Comparison of ENCODE assay signal across 9 cellular contexts in the genomic region with DNA sequence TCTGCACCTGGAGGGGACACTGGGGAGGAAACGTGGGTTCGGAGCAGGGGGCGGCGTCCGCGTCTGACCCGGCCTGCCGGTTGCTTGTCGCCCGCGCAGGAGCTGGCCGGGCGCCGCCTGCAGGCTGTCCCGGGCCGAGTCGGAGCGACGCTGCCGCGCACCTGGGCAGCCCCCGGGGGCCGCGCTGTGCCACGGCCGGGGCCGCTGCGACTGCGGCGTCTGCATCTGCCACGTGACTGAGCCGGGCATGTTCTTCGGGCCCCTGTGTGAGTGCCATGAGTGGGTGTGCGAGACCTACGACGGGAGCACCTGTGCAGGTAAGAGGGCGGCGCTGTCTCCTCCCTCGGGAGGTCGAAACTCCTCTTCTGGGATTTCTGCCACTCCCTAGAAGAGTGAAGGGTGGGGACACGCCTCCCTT. TPM values are rescaled to one million over a fixed set of nuclear protein-coding genes. Genes with fewer than 3 reads are reported as not detected.
DNase-seq lines count a peak whose midpoint lies in the region; ATAC-seq, FAIRE-seq and TF ChIP-seq lines count a peak whose summit lies in the region.
"Had no signal": no experiment of that assay in that cellular context is flagged by ENCODE, and none has a peak within 500 bp of the region (broad histone marks: within the 10 kb centered on the region; RNA-seq: fewer than 3 reads in every experiment).

No MANE protein-coding gene starts in this region.

- peak; percentile 40 for ATAC-seq in HG02588 (IDR thresholded peaks at IDR 0.05; ENCODE audit: unreplicated experiment)
- ATAC-seq in HepG2, result peak; percentile 92

- POLR2A ChIA-PET in HepG2 (lab: Yijun Ruan, JAX), result no interaction called here
- POLR2A ChIA-PET in activated CD4-positive, alpha-beta memory T cell treated with anti-CD3 and anti-CD28 coated beads for 36 hours (lab: Charles Lee), result no interaction called here

- TF ChIP-seq EP300 in HepG2 (IDR thresholded peaks at IDR 0.05; ENCODE audit: low read depth in 2 of 2, low read length in 2 of 2) (no peak), HepG2 (CRISPR knock-in tag; IDR thresholded peaks at IDR 0.05; ENCODE audit: borderline replicate concordance) (no peak)

- no peaks in the 10 kb centered on the region; the same call in 1 of the 2 replicates for H3K4me1 ChIP-seq in HepG2 (ENCODE audit: insufficient read depth, low read length)

- no peak overlapping the region for H2AFZ ChIP-seq in HepG2 (ENCODE audit: low read length)

- TF ChIP-seq CTCF in astrocyte of the cerebellum (IDR thresholded peaks at IDR 0.05; ENCODE audit: low read depth, low read length, missing control alignments), result peak; percentile 6
- TF ChIP-seq CTCF in HepG2 (CRISPR knock-in tag; IDR thresholded peaks at IDR 0.05), result peak; percentile 40

- H3K36me3 Mint-ChIP-seq in activated CD4-positive, alpha-beta memory T cell treated with anti-CD3 and anti-CD28 coated beads for 36 hours, result no peaks in the 10 kb centered on the region

- H3K4me3 ChIP-seq in GM08714 (ENCODE audit: low read length) (peak overlapping the region; percentile 33; the same call in 1 of the 2 replicates), astrocyte of the cerebellum (ENCODE audit: low read depth, low read length) (peak overlapping the region; percentile 33), HepG2 (replicated peaks in 1 of 3; ENCODE audit: insufficient read depth in 1 of 3, low read depth in 2 of 3, low read length in 3 of 3) (peak overlapping the region; percentile 19 to 60 (median 50); a peak in 5 of 6 replicates)

- FAIRE-seq in HepG2 (lab: Jason Lieb, UNC), result no peak
- FAIRE-seq: frontal cortex had no signal

- DNase-seq in astrocyte of the cerebellum (ENCODE audit: low read depth) (no peak), HepG2 (ENCODE audit: low spot score) (no peak), NCI-H2107 treated with DMSO at 0.1 percent for 48 hours (lab: John Stamatoyannopoulos, UW; ENCODE audit: unreplicated experiment) (no peak), NCI-H774 (lab: John Stamatoyannopoulos, UW) (no peak), NCI-H446 treated with DMSO at 0.1 percent for 48 hours (lab: John Stamatoyannopoulos, UW) (no peak)
- no peak for DNase-seq in activated CD4-positive, alpha-beta memory T cell treated with anti-CD3 and anti-CD28 coated beads for 36 hours

- H3K9ac ChIP-seq in HepG2 (ENCODE audit: insufficient read depth, low read depth, low read length), result no peak overlapping the region

- no peaks in the 10 kb centered on the region for H3K9me3 Mint-ChIP-seq in activated CD4-positive, alpha-beta memory T cell treated with anti-CD3 and anti-CD28 coated beads for 36 hours

- 2% methylated on average over 10 of the region's 41 CpGs for WGBS in HepG2 (ENCODE audit: low lambda C conversion rate)

- no peak overlapping the region for H3K4me3 Mint-ChIP-seq in activated CD4-positive, alpha-beta memory T cell treated with anti-CD3 and anti-CD28 coated beads for 36 hours

- CTCF ChIA-PET in HepG2 (lab: Yijun Ruan, JAX; ENCODE audit: low intra/inter-chr PET ratio, low total read pairs), result no interaction called here
- CTCF ChIA-PET in activated CD4-positive, alpha-beta memory T cell treated with anti-CD3 and anti-CD28 coated beads for 36 hours (lab: Charles Lee), result no interaction called here

- no peaks in the 10 kb centered on the region for H3K9me3 ChIP-seq in HepG2 (ENCODE audit: low read length)

- no peaks in the 10 kb centered on the region for H3K36me3 ChIP-seq in HepG2 (replicated peaks in 1 of 2; ENCODE audit: control insufficient read depth in 1 of 2, insufficient read depth in 2 of 2, low read length in 2 of 2)

- no peak overlapping the region for H3K27ac Mint-ChIP-seq in activated CD4-positive, alpha-beta memory T cell treated with anti-CD3 and anti-CD28 coated beads for 36 hours

- no TSS peak for BruUV-seq in HepG2 (replicated peaks; lab: Mats Ljungman, UMichigan)

- intact Hi-C loops in HepG2 (cut with micrococcal nuclease; ENCODE audit: unreplicated experiment), result no loop called here
- intact Hi-C loops in activated CD4-positive, alpha-beta memory T cell treated with anti-CD3 and anti-CD28 coated beads for 36 hours (cut with micrococcal nuclease), result loop anchor here (2.0 kb wide), 1 partner anchor 67 kb away; no protein-coding TSS in a partner anchor

- TF ChIP-seq RAD21 in HepG2 (CRISPR knock-in tag; IDR thresholded peaks at IDR 0.05), result no peak

- peak overlapping the region; percentile 86 for H3K4me2 ChIP-seq in HepG2 (ENCODE audit: low read depth, low read length)

- peaks cover 3% of the 10 kb centered on the region for H3K4me1 Mint-ChIP-seq in activated CD4-positive, alpha-beta memory T cell treated with anti-CD3 and anti-CD28 coated beads for 36 hours (ENCODE audit: low read depth)

- peaks cover 21% of the 10 kb centered on the region for H3K27me3 Mint-ChIP-seq in activated CD4-positive, alpha-beta memory T cell treated with anti-CD3 and anti-CD28 coated beads for 36 hours

- H3K27me3 ChIP-seq in HepG2 (ENCODE audit: control insufficient read depth in 1 of 2, insufficient read depth in 2 of 2, low read length in 2 of 2), result peaks cover 0 to 7% of the 10 kb centered on the region in 2 experiments; a peak in 1 of 5 replicates

- no peak for TF ChIP-seq POLR2A in HepG2 (IDR thresholded peaks at IDR 0.05; ENCODE audit: insufficient read depth in 1 of 2, low read depth in 2 of 2, low read length in 2 of 2)

- in situ Hi-C loops in astrocyte of the cerebellum (cut with HindIII; ENCODE audit: low sequenced_read_pairs) (loop anchor here (5.0 kb wide), 1 partner anchor 36 kb away; a partner anchor contains a TSS), HepG2 (cut with HindIII; ENCODE audit: extremely low pct_ligation_motif_present, low pct_unique_long_range_greater_than_20kb) (loop anchor here (25.0 kb wide), 1 partner anchor 316 kb away; no protein-coding TSS in a partner anchor)

- no peaks in the 10 kb centered on the region for H3K79me2 ChIP-seq in HepG2 (ENCODE audit: insufficient read depth, low read length)

- no peaks in the 10 kb centered on the region for H4K20me1 ChIP-seq in HepG2 (ENCODE audit: insufficient read depth, low read length)

- H3K27ac ChIP-seq in HepG2 (ENCODE audit: extremely low read length, insufficient read depth, low read length), result no peak overlapping the region

RNA-seq across cellular contexts. Expression of a gene that starts 1.3 kb away (rescaled TPM):
- 0.02 TPM in 1 of 2 replicates, not detected in the other for total RNA-seq in HepG2 (2016; rRNA removed; fragmentation: Illumina TruSeq; extraction: Trizol)
- total RNA-seq in HepG2 (2016; cell fraction: cytosol; rRNA removed; fragmentation: Illumina TruSeq; extraction: Trizol; ENCODE audit: low read depth), result not detected in 2 replicates
- total RNA-seq in HepG2 (2016; cell fraction: insoluble cytoplasmic fraction; rRNA removed; fragmentation: Illumina TruSeq; extraction: Trizol), result 0.04 TPM in 1 of 2 replicates, not detected in the other
- not detected in 2 replicates for total RNA-seq in HepG2 (2016; cell fraction: membrane; rRNA removed; fragmentation: Illumina TruSeq; extraction: Trizol)
- total RNA-seq in HepG2 (2016; cell fraction: nucleus; rRNA removed; fragmentation: Illumina TruSeq; extraction: Trizol), result not detected in 2 replicates
- polyA plus RNA-seq in HepG2 (2011; rRNA removed), result 0.01 TPM in 1 of 2 replicates, not detected in the other
- 0.03 TPM in 2 replicates for polyA plus RNA-seq in HepG2 (2011; cell fraction: cytosol; rRNA removed)
- polyA plus RNA-seq in HepG2 (2011; cell fraction: nucleus; rRNA removed), result 0.06 TPM in 1 of 2 replicates, not detected in the other
- 0.16 TPM in 1 of 2 replicates, not detected in the other for polyA plus RNA-seq in HepG2 (2012)
- polyA plus RNA-seq in HepG2 (2016; cell fraction: cytosol; fragmentation: Illumina TruSeq; extraction: Trizol; ENCODE audit: low read depth), result not detected in 2 replicates
- not detected in 2 replicates for polyA plus RNA-seq in HepG2 (2016; cell fraction: insoluble cytoplasmic fraction; fragmentation: Illumina TruSeq; extraction: Trizol; ENCODE audit: low read depth)
- polyA plus RNA-seq in HepG2 (2016; cell fraction: membrane; fragmentation: Illumina TruSeq; extraction: Trizol; ENCODE audit: low read depth), result not detected in 2 replicates
- polyA plus RNA-seq in HepG2 (2016; cell fraction: nucleus; fragmentation: Illumina TruSeq; extraction: Trizol; ENCODE audit: insufficient read depth, low read depth), result not detected in 2 replicates
- 0.58 TPM in 1 of 2 replicates, not detected in the other for polyA minus RNA-seq in HepG2 (2011; rRNA and poly(A)+ RNA removed; ENCODE audit: low replicate concordance)
- polyA minus RNA-seq in HepG2 (2011; cell fraction: cytosol; rRNA and poly(A)+ RNA removed), result not detected in 2 replicates
- 0.13 TPM in 1 of 2 replicates, not detected in the other for polyA minus RNA-seq in HepG2 (2011; cell fraction: nucleus; rRNA and poly(A)+ RNA removed)
- not detected for total RNA-seq in activated CD4-positive, alpha-beta memory T cell treated with anti-CD3 and anti-CD28 coated beads for 36 hours

RNA-seq across cellular contexts. Expression of a gene that starts 37.5 kb away (rescaled TPM):
- not detected in 2 replicates for total RNA-seq in HepG2 (2016; rRNA removed; fragmentation: Illumina TruSeq; extraction: Trizol)
- not detected in 2 replicates for total RNA-seq in HepG2 (2016; cell fraction: cytosol; rRNA removed; fragmentation: Illumina TruSeq; extraction: Trizol; ENCODE audit: low read depth)
- total RNA-seq in HepG2 (2016; cell fraction: insoluble cytoplasmic fraction; rRNA removed; fragmentation: Illumina TruSeq; extraction: Trizol), result not detected in 2 replicates
- total RNA-seq in HepG2 (2016; cell fraction: membrane; rRNA removed; fragmentation: Illumina TruSeq; extraction: Trizol), result not detected in 2 replicates
- total RNA-seq in HepG2 (2016; cell fraction: nucleus; rRNA removed; fragmentation: Illumina TruSeq; extraction: Trizol), result not detected in 2 replicates
- not detected in 2 replicates for polyA plus RNA-seq in HepG2 (2011; rRNA removed)
- not detected in 2 replicates for polyA plus RNA-seq in HepG2 (2011; cell fraction: cytosol; rRNA removed)
- polyA plus RNA-seq in HepG2 (2011; cell fraction: nucleus; rRNA removed), result not detected in 2 replicates
- polyA plus RNA-seq in HepG2 (2012), result not detected in 2 replicates
- not detected in 2 replicates for polyA plus RNA-seq in HepG2 (2016; cell fraction: cytosol; fragmentation: Illumina TruSeq; extraction: Trizol; ENCODE audit: low read depth)
- polyA plus RNA-seq in HepG2 (2016; cell fraction: insoluble cytoplasmic fraction; fragmentation: Illumina TruSeq; extraction: Trizol; ENCODE audit: low read depth), result not detected in 2 replicates
- not detected in 2 replicates for polyA plus RNA-seq in HepG2 (2016; cell fraction: membrane; fragmentation: Illumina TruSeq; extraction: Trizol; ENCODE audit: low read depth)
- polyA plus RNA-seq in HepG2 (2016; cell fraction: nucleus; fragmentation: Illumina TruSeq; extraction: Trizol; ENCODE audit: insufficient read depth, low read depth), result not detected in 2 replicates
- 2.2 TPM in 1 of 2 replicates, not detected in the other for polyA minus RNA-seq in HepG2 (2011; rRNA and poly(A)+ RNA removed; ENCODE audit: low replicate concordance)
- not detected in 2 replicates for polyA minus RNA-seq in HepG2 (2011; cell fraction: cytosol; rRNA and poly(A)+ RNA removed)
- polyA minus RNA-seq in HepG2 (2011; cell fraction: nucleus; rRNA and poly(A)+ RNA removed), result not detected in 2 replicates
- total RNA-seq in activated CD4-positive, alpha-beta memory T cell treated with anti-CD3 and anti-CD28 coated beads for 36 hours, result not detected
